In the genomic region with DNA sequence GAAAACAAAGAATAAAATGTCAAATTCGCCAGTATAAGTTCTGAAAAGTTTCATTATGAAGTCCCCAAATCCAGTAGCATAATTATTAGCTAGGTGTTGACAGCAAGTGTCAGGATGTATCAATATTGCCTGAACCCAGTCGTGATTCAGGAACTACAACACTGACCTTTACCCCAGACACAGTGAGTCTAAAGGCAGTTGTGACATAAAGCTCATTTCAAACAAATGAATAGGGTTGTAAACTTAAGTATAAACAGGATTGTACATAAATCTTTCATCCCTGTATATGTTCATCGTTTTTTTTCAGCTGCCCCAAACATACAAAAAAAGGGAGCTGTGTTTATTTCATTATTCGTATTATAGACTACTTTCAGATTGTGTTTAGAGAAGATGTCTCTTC, we compare ENCODE assay signal across 18 cellular contexts.
"Had no signal": no experiment of that assay in that cellular context is flagged by ENCODE, and none has a peak within 500 bp of the region (broad histone marks: within the 10 kb centered on the region; RNA-seq: fewer than 3 reads in every experiment).

No MANE protein-coding gene starts in this region.

- H3K36me3 ChIP-seq: gastroesophageal sphincter, ovary, prostate gland, thyroid gland had no signal

- H3K9me3 ChIP-seq: ovary, prostate gland, thyroid gland had no signal

- ATAC-seq: activated T-cell treated with anti-CD3 and anti-CD28 coated beads, Interleukin-2, amount 50 U/mL, for 72 hours; gastroesophageal sphincter; left lobe of liver; natural killer cell; stimulated activated naive CD8-positive, alpha-beta T cell treated with anti-CD3 and anti-CD28 coated beads, Interleukin-15, Interleukin-2, amounts not matched to agents 100 U/mL and 50 U/mL, for 24 hours had no signal

- H3K27me3 ChIP-seq: gastroesophageal sphincter, ovary, thyroid gland had no signal

- H3K4me3 ChIP-seq: coronary artery, gastroesophageal sphincter, ovary, prostate gland, thyroid gland had no signal

- H3K4me1 ChIP-seq: prostate gland, thyroid gland had no signal

- DNase-seq: activated CD4-positive, alpha-beta memory T cell treated with anti-CD3 and anti-CD28 coated beads, Interleukin-2, amount 10 ng/mL, durations not matched to agents 7 days and 5 days; activated CD4-positive, alpha-beta T cell treated with anti-CD3 and anti-CD28 coated beads, Interleukin-2, amount 10 ng/mL, durations not matched to agents 24 days and 14 days; activated effector memory CD4-positive, alpha-beta T cell treated with Interleukin-2 at 50 U/mL for 16 hours; activated naive CD4-positive, alpha-beta T cell treated with anti-CD3 and anti-CD28 coated beads for 36 hours; activated naive CD8-positive, alpha-beta T cell treated with anti-CD3 and anti-CD28 coated beads, Interleukin-2, amount 10 ng/mL, durations not matched to agents 7 days and 5 days; activated T-cell treated with anti-CD3 and anti-CD28 coated beads, Interleukin-2, amount 50 U/mL, for 72 hours; amniotic stem cell; kidney; natural killer cell; ovary; stimulated activated CD4-positive, alpha-beta T cell treated with anti-CD3 and anti-CD28 coated beads, Interleukin-4, amount 100 ng/mL, for 24 hours; stimulated activated naive CD8-positive, alpha-beta T cell treated with anti-CD3 and anti-CD28 coated beads, Interleukin-15, Interleukin-2, amounts not matched to agents 100 U/mL and 50 U/mL, for 24 hours; thyroid gland had no signal

- H3K27ac ChIP-seq: coronary artery, epithelial cell of prostate, gastroesophageal sphincter, ovary, prostate gland, thyroid gland had no signal
